Comparison of ENCODE assay signal across 1 cellular context in genomic region chr10:102502029-102502336, GRCh38.
TF ChIP-seq lines count a peak whose summit lies in the region.

No MANE protein-coding gene starts in this region.

TF ChIP-seq in K562, 482 proteins besides CTCF, POLR2A, EP300 and RAD21 (continued from another document and continues in another):
- peak; percentile 53 for TF ChIP-seq VEZF1 (CRISPR knock-in tag; IDR thresholded peaks at IDR 0.05)
- TF ChIP-seq, protein P1, sequence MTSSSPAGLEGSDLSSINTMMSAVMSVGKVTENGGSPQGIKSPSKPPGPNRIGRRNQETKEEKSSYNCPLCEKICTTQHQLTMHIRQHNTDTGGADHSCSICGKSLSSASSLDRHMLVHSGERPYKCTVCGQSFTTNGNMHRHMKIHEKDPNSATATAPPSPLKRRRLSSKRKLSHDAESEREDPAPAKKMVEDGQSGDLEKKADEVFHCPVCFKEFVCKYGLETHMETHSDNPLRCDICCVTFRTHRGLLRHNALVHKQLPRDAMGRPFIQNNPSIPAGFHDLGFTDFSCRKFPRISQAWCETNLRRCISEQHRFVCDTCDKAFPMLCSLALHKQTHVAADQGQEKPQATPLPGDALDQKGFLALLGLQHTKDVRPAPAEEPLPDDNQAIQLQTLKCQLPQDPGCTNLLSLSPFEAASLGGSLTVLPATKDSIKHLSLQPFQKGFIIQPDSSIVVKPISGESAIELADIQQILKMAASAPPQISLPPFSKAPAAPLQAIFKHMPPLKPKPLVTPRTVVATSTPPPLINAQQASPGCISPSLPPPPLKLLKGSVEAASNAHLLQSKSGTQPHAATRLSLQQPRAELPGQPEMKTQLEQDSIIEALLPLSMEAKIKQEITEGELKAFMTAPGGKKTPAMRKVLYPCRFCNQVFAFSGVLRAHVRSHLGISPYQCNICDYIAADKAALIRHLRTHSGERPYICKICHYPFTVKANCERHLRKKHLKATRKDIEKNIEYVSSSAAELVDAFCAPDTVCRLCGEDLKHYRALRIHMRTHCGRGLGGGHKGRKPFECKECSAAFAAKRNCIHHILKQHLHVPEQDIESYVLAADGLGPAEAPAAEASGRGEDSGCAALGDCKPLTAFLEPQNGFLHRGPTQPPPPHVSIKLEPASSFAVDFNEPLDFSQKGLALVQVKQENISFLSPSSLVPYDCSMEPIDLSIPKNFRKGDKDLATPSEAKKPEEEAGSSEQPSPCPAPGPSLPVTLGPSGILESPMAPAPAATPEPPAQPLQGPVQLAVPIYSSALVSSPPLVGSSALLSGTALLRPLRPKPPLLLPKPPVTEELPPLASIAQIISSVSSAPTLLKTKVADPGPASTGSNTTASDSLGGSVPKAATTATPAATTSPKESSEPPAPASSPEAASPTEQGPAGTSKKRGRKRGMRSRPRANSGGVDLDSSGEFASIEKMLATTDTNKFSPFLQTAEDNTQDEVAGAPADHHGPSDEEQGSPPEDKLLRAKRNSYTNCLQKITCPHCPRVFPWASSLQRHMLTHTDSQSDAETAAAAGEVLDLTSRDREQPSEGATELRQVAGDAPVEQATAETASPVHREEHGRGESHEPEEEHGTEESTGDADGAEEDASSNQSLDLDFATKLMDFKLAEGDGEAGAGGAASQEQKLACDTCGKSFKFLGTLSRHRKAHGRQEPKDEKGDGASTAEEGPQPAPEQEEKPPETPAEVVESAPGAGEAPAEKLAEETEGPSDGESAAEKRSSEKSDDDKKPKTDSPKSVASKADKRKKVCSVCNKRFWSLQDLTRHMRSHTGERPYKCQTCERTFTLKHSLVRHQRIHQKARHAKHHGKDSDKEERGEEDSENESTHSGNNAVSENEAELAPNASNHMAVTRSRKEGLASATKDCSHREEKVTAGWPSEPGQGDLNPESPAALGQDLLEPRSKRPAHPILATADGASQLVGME (CRISPR knock-in tag; IDR thresholded peaks at IDR 0.05) = no peak
- TF ChIP-seq ASH1L (IDR thresholded peaks at IDR 0.05; ENCODE audit: borderline replicate concordance, low read depth, partially characterized antibody) = peak; percentile 84
- TF ChIP-seq MYNN (IDR thresholded peaks at IDR 0.05) = no peak
- no peak for TF ChIP-seq MYNN (CRISPR knock-in tag; IDR thresholded peaks at IDR 0.05)
- TF ChIP-seq, protein P2, sequence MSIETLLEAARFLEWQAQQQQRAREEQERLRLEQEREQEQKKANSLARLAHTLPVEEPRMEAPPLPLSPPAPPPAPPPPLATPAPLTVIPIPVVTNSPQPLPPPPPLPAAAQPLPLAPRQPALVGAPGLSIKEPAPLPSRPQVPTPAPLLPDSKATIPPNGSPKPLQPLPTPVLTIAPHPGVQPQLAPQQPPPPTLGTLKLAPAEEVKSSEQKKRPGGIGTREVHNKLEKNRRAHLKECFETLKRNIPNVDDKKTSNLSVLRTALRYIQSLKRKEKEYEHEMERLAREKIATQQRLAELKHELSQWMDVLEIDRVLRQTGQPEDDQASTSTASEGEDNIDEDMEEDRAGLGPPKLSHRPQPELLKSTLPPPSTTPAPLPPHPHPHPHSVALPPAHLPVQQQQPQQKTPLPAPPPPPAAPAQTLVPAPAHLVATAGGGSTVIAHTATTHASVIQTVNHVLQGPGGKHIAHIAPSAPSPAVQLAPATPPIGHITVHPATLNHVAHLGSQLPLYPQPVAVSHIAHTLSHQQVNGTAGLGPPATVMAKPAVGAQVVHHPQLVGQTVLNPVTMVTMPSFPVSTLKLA (conservative IDR thresholded peaks at IDR 0.05) = no peak
- peak; percentile 80 for TF ChIP-seq CHD2 (IDR thresholded peaks at IDR 0.05; ENCODE audit: low read depth, low read length)
- no peak for TF ChIP-seq U2AF1 (optimal IDR thresholded peaks at IDR 0.05; ENCODE audit: low read depth, low read length)
- TF ChIP-seq NR2F6 (CRISPR knock-in tag; IDR thresholded peaks at IDR 0.05) = no peak
- no peak for TF ChIP-seq SNIP1 (IDR thresholded peaks at IDR 0.05; ENCODE audit: low read depth)
- TF ChIP-seq ETV6 (IDR thresholded peaks at IDR 0.05; ENCODE audit: borderline replicate concordance in 1 of 2, low read depth in 2 of 2, low read length in 1 of 2) = no peak
- TF ChIP-seq ETV6 (CRISPR knock-in tag; IDR thresholded peaks at IDR 0.05; ENCODE audit: borderline replicate concordance) = no peak
- TF ChIP-seq ZBTB33 (CRISPR knock-in tag; IDR thresholded peaks at IDR 0.05) = no peak
- no peak for TF ChIP-seq CCNT2 (IDR thresholded peaks at IDR 0.05; ENCODE audit: borderline replicate concordance, extremely low read depth, insufficient read length, low read depth, low read length)
- TF ChIP-seq, protein P3, sequence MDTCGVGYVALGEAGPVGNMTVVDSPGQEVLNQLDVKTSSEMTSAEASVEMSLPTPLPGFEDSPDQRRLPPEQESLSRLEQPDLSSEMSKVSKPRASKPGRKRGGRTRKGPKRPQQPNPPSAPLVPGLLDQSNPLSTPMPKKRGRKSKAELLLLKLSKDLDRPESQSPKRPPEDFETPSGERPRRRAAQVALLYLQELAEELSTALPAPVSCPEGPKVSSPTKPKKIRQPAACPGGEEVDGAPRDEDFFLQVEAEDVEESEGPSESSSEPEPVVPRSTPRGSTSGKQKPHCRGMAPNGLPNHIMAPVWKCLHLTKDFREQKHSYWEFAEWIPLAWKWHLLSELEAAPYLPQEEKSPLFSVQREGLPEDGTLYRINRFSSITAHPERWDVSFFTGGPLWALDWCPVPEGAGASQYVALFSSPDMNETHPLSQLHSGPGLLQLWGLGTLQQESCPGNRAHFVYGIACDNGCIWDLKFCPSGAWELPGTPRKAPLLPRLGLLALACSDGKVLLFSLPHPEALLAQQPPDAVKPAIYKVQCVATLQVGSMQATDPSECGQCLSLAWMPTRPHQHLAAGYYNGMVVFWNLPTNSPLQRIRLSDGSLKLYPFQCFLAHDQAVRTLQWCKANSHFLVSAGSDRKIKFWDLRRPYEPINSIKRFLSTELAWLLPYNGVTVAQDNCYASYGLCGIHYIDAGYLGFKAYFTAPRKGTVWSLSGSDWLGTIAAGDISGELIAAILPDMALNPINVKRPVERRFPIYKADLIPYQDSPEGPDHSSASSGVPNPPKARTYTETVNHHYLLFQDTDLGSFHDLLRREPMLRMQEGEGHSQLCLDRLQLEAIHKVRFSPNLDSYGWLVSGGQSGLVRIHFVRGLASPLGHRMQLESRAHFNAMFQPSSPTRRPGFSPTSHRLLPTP (IDR thresholded peaks at IDR 0.05; ENCODE audit: borderline replicate concordance, extremely low read depth, insufficient read length) = no peak
- TF ChIP-seq SMARCA4 (IDR thresholded peaks at IDR 0.05) = no peak
- TF ChIP-seq CEBPZ (IDR thresholded peaks at IDR 0.05; ENCODE audit: borderline replicate concordance, low read depth, low read length) = peak; percentile 91
- no peak for TF ChIP-seq POLR3G (IDR thresholded peaks at IDR 0.05; ENCODE audit: extremely low read depth, insufficient read length, insufficient replicate concordance)
- TF ChIP-seq SAP30 (IDR thresholded peaks at IDR 0.05; ENCODE audit: borderline replicate concordance, insufficient read depth, low read depth, low read length, poor library complexity, severe bottlenecking) = no peak
